Comparison of ENCODE assay signal across 14 cellular contexts in genomic region chr6:115545410-115545986, GRCh38.
DNase-seq lines count a peak whose midpoint lies in the region; ATAC-seq and TF ChIP-seq lines count a peak whose summit lies in the region.
"Had no signal": no experiment of that assay in that cellular context is flagged by ENCODE, and none has a peak within 500 bp of the region (broad histone marks: within the 10 kb centered on the region; RNA-seq: fewer than 3 reads in every experiment).

No MANE protein-coding gene starts in this region.

- H3K4me2 ChIP-seq in PC-3 (ENCODE audit: low read length) = peak overlapping the region; percentile 26

- ATAC-seq in PC-3 = peak; percentile 67
- peak in 1 of 2 donors; percentile 61 for ATAC-seq in left cardiac atrium
- no peak for ATAC-seq in GM21390 (IDR thresholded peaks at IDR 0.05; ENCODE audit: unreplicated experiment)

- no peaks in the 10 kb centered on the region for H3F3A ChIP-seq in PC-3 (ENCODE audit: low read length, unreplicated experiment)

- CTCF ChIA-PET in PC-3 (lab: Charles Lee) = interaction anchor here (1.0 kb wide), 1 partner anchor 797 kb away, joined by 4 read pairs; no protein-coding TSS in a partner anchor

- no peaks in the 10 kb centered on the region for H3K4me1 ChIP-seq in PC-3 (ENCODE audit: insufficient read depth, low read length)
- H3K4me1 ChIP-seq: prostate gland, stomach had no signal

- TF ChIP-seq CTCF in PC-3 (conservative IDR thresholded peaks at IDR 0.05; ENCODE audit: low read depth, low read length) = peak; percentile 54
- TF ChIP-seq CTCF in retinal pigment epithelial cell (conservative IDR thresholded peaks at IDR 0.05; ENCODE audit: low read depth, low read length) = peak; percentile 27

- H3K9ac ChIP-seq in PC-3 (ENCODE audit: low read length) = no peak overlapping the region

- no peaks in the 10 kb centered on the region for H3K9me3 ChIP-seq in PC-3 (ENCODE audit: low read length)
- H3K9me3 ChIP-seq: prostate gland, stomach had no signal

- H3K36me3 ChIP-seq in H7 (replicated peaks; ENCODE audit: control insufficient read depth, insufficient read depth, low read length) = no peaks in the 10 kb centered on the region
- no peaks in the 10 kb centered on the region for H3K36me3 ChIP-seq in PC-3 (ENCODE audit: low read depth, low read length)
- H3K36me3 ChIP-seq: prostate gland, stomach had no signal

- H3K27me3 ChIP-seq in H7 (ENCODE audit: control insufficient read depth, insufficient read depth, low read length) (peaks cover 4% of the 10 kb centered on the region; the same call in 1 of the 2 replicates), PC-3 (ENCODE audit: low read length) (no peaks in the 10 kb centered on the region)
- H3K27me3 ChIP-seq: stomach had no signal

- BruUV-seq in PC-3 (replicated peaks; lab: Mats Ljungman, UMichigan) = no TSS peak

- H3K9me2 ChIP-seq in PC-3 (replicated peaks; ENCODE audit: low read length) = no peaks in the 10 kb centered on the region

- H3K4me3 ChIP-seq in H7 (ENCODE audit: insufficient read depth, low read depth, low read length) (no peak overlapping the region), PC-3 (ENCODE audit: low read length) (0 out of 2 replicates have a peak overlapping the region, but pooled peaks have one; percentile 16), retinal pigment epithelial cell (ENCODE audit: low read length) (no peak overlapping the region)
- H3K4me3 ChIP-seq: prostate gland, stomach had no signal

- POLR2A ChIA-PET in PC-3 (lab: Charles Lee; ENCODE audit: unreplicated experiment) = no interaction called here

- intact Hi-C loops in PC-3 (cut with micrococcal nuclease) (no loop called here), left cardiac atrium (cut with DNase I) (no loop called here)

- H3K79me2 ChIP-seq in PC-3 (ENCODE audit: low read length) = no peaks in the 10 kb centered on the region

- no peak overlapping the region for H3K27ac ChIP-seq in PC-3 (ENCODE audit: low read length)
- H3K27ac ChIP-seq: prostate gland, stomach had no signal

- H2AFZ ChIP-seq in PC-3 (ENCODE audit: low read length) = peak overlapping the region; percentile 11; the same call in 1 of the 2 replicates

- no peaks in the 10 kb centered on the region for H4K20me1 ChIP-seq in PC-3 (ENCODE audit: low read length)

- DNase-seq in H7 (peak; percentile 9), PC-3 (peak; percentile 42), left cardiac atrium (peak; percentile 13), retinal pigment epithelial cell (ENCODE audit: low read depth) (no peak), dermis blood vessel endothelial cell (no peak), NCI-H1417 (lab: John Stamatoyannopoulos, UW) (no peak), DMS153 treated with DMSO at 0.1 percent for 48 hours (lab: John Stamatoyannopoulos, UW; ENCODE audit: unreplicated experiment) (no peak)
- DNase-seq: activated naive CD4-positive, alpha-beta T cell treated with anti-CD3 and anti-CD28 coated beads for 36 hours; COR-L47; NCI-H446; stimulated activated CD4-positive, alpha-beta T cell treated with anti-CD3 and anti-CD28 coated beads, Interleukin-4, amount 100 ng/mL, for 24 hours; stomach had no signal

Comparison
In these comparisons a context has a peak if more than half of its experiments do, and no peak if none do; other contexts are left out.
1. DNase-seq: peak in H7 (single experiment), PC-3 (single experiment) and left cardiac atrium (single experiment); none in retinal pigment epithelial cell (single experiment), dermis blood vessel endothelial cell (single experiment), NCI-H1417 (0 of 3) and DMS153 treated with DMSO at 0.1 percent for 48 hours (single experiment).